Comparison of ENCODE assay signal across 11 cellular contexts in genomic region chr6:6713660-6714446, GRCh38.
DNase-seq lines count a peak whose midpoint lies in the region; ATAC-seq and TF ChIP-seq lines count a peak whose summit lies in the region.
"Had no signal": no experiment of that assay in that cellular context is flagged by ENCODE, and none has a peak within 500 bp of the region (broad histone marks: within the 10 kb centered on the region; RNA-seq: fewer than 3 reads in every experiment).

No MANE protein-coding gene starts in this region.

- no peaks in the 10 kb centered on the region for H3K27me3 ChIP-seq in mucosa of rectum (ENCODE audit: control insufficient read depth in 2 of 2, insufficient read depth in 2 of 2, low read length in 2 of 2)

- no peak overlapping the region for H3K4me3 ChIP-seq in cardiac fibroblast (replicated peaks in 1 of 2; ENCODE audit: low read depth in 2 of 2, low read length in 2 of 2)
- no peak overlapping the region for H3K4me3 ChIP-seq in mucosa of rectum (ENCODE audit: low read length in 2 of 2)

- H3K36me3 ChIP-seq in mucosa of rectum (ENCODE audit: control insufficient read depth in 2 of 2, insufficient read depth in 2 of 2, low read length in 2 of 2): no peaks in the 10 kb centered on the region

- ATAC-seq in GM19455 (IDR thresholded peaks at IDR 0.05; ENCODE audit: unreplicated experiment): no peak
- ATAC-seq: effector memory CD8-positive, alpha-beta T cell had no signal

- no peaks in the 10 kb centered on the region for H3K9me3 ChIP-seq in mucosa of rectum (ENCODE audit: control insufficient read depth in 2 of 2, low read length in 2 of 2)

- DNase-seq in AG08396 (ENCODE audit: low spot score) (peak; percentile 42), LHCN-M2 (ENCODE audit: low read depth) (peak; percentile 32), cardiac fibroblast (ENCODE audit: low read depth in 2 of 2) (peak; percentile 27 to 62), COR-L47 (lab: John Stamatoyannopoulos, UW) (no peak), DMS153 treated with DMSO at 0.1 percent for 48 hours (lab: John Stamatoyannopoulos, UW; ENCODE audit: unreplicated experiment) (no peak), SK-N-DZ (ENCODE audit: low spot score) (no peak)
- DNase-seq: activated CD4-positive, alpha-beta T cell treated with anti-CD3 and anti-CD28 coated beads, Interleukin-2, amount 50 U/mL, for 1 hour; effector memory CD8-positive, alpha-beta T cell; occipital lobe had no signal

- peaks cover 20 to 29% of the 10 kb centered on the region in 2 donors for H3K4me1 ChIP-seq in mucosa of rectum (ENCODE audit: control insufficient read depth in 2 of 2, insufficient read depth in 2 of 2, low read length in 2 of 2)

- H3K9ac ChIP-seq in mucosa of rectum (ENCODE audit: low read depth in 1 of 2, low read length in 2 of 2): no peak overlapping the region

- H3K27ac ChIP-seq in mucosa of rectum (ENCODE audit: low read depth in 2 of 2, low read length in 2 of 2): peak overlapping the region; percentile 76 to 84

- TF ChIP-seq CTCF in cardiac fibroblast (IDR thresholded peaks at IDR 0.05; ENCODE audit: low read depth, low read length): no peak

Comparison
In these comparisons a context has a peak if more than half of its experiments do, and no peak if none do; other contexts are left out.
1. DNase-seq: peak in AG08396 (single experiment), LHCN-M2 (single experiment) and cardiac fibroblast (2 of 2); none in COR-L47 (single experiment), DMS153 treated with DMSO at 0.1 percent for 48 hours (single experiment) and SK-N-DZ (single experiment).